In genomic region chr13:60396783-60397692, GRCh38 we compare ENCODE assay signal across 8 cellular contexts. TPM values are rescaled to one million over a fixed set of nuclear protein-coding genes. Genes with fewer than 3 reads are reported as not detected.
DNase-seq lines count a peak whose midpoint lies in the region; ATAC-seq, FAIRE-seq and TF ChIP-seq lines count a peak whose summit lies in the region.

Gene TDRD3 (plus strand): TSS chr13:60397220. CDS start chr13:60397365, 145 bp downstream.

- peak within 1 kb of the TSS; percentile 98 to 99 for H3K27ac ChIP-seq in right atrium auricular region

- DNase-seq in NCI-H146 treated with DMSO at 0.1 percent for 48 hours (lab: John Stamatoyannopoulos, UW; ENCODE audit: unreplicated experiment) (peak; percentile 73), T-helper 17 cell (peak; percentile 64 to 72 (median 67)), amygdala (lab: John Stamatoyannopoulos, UW) (peak; percentile 23 to 96 (median 81)), right atrium auricular region (ENCODE audit: low spot score) (peak; percentile 82), pulmonary artery endothelial cell (ENCODE audit: low read depth, low spot score) (peak; percentile 63), urothelium cell line (ENCODE audit: low spot score) (peak; percentile 70)

- peak; percentile 84 for TF ChIP-seq POLR2A in GM15510 (IDR thresholded peaks at IDR 0.05; ENCODE audit: borderline replicate concordance, extremely low read depth, insufficient read length)

- peak within 1 kb of the TSS; percentile 94 for H3K4me3 Mint-ChIP-seq in T-helper 17 cell

- peaks cover 15% of the 10 kb centered on the region for H3K4me1 Mint-ChIP-seq in T-helper 17 cell

- peak; percentile 68 to 84 for TF ChIP-seq CTCF in right atrium auricular region (IDR thresholded peaks at IDR 0.05)

- peak within 1 kb of the TSS; percentile 78 to 80 for H3K4me3 ChIP-seq in right atrium auricular region

- H3K36me3 Mint-ChIP-seq in T-helper 17 cell (ENCODE audit: low read depth) = no peaks in the 10 kb centered on the region

- peak within 1 kb of the TSS; percentile 95 for H3K27ac Mint-ChIP-seq in T-helper 17 cell

- ATAC-seq in HG02852 (IDR thresholded peaks at IDR 0.05; ENCODE audit: unreplicated experiment) (peak; percentile 53), T-helper 17 cell (peak; percentile 77)

- no peaks in the 10 kb centered on the region for H3K36me3 ChIP-seq in right atrium auricular region

- no peaks in the 10 kb centered on the region for H3K27me3 Mint-ChIP-seq in T-helper 17 cell

- H3K4me1 ChIP-seq in right atrium auricular region = peaks cover 0 to 20% of the 10 kb centered on the region in 2 donors

- FAIRE-seq in urothelium cell line (lab: Jason Lieb, UNC) = no peak

- H3K9me3 ChIP-seq in T-helper 17 cell (ENCODE audit: control insufficient read depth, low read length, poor library complexity, severe bottlenecking) (no peaks in the 10 kb centered on the region), right atrium auricular region (no peaks in the 10 kb centered on the region)

- H3K27me3 ChIP-seq in right atrium auricular region = no peaks in the 10 kb centered on the region

RNA-seq across cellular contexts. Expression of gene TDRD3, which starts in this region (rescaled TPM):
- total RNA-seq in T-helper 17 cell (10 to 100 TPM; 25.4 to 27.4 TPM), right atrium auricular region (10 to 100 TPM; 28.3 to 31.4 TPM), pulmonary artery endothelial cell (11.5 and 11.9 TPM in 2 replicates)

Comparison
In these comparisons a context has a peak if more than half of its experiments do, and no peak if none do; other contexts are left out.
1. Peak in every context shown above with its lines: DNase-seq, ATAC-seq, H3K4me3 ChIP-seq and H3K27ac ChIP-seq.